ENCODE assay signal across 14 cellular contexts in genomic region chr13:98678741-98679140, GRCh38.
DNase-seq lines count a peak whose midpoint lies in the region; TF ChIP-seq lines count a peak whose summit lies in the region.
"Had no signal": no experiment of that assay in that cellular context is flagged by ENCODE, and none has a peak within 500 bp of the region (broad histone marks: within the 10 kb centered on the region; RNA-seq: fewer than 3 reads in every experiment).

No MANE protein-coding gene starts in this region.

- H3K27ac Mint-ChIP-seq in brain = peak overlapping the region in 4 of 5 experiments; percentile 3 to 67 (median 59)
- peak overlapping the region; percentile 29 for H3K27ac Mint-ChIP-seq in osteocyte (ENCODE audit: unreplicated experiment)

- H3K27me3 ChIP-seq in WERI-Rb-1 (ENCODE audit: insufficient read depth, low read depth, severe bottlenecking) = no peaks in the 10 kb centered on the region
- H3K27me3 ChIP-seq: BLaER1 had no signal

- H3K4me3 Mint-ChIP-seq in brain (no peak overlapping the region), osteocyte (ENCODE audit: unreplicated experiment) (no peak overlapping the region)
- H3K4me3 Mint-ChIP-seq: CD8-positive, alpha-beta memory T cell had no signal

- H3K36me3 Mint-ChIP-seq in brain = no peaks in the 10 kb centered on the region
- no peaks in the 10 kb centered on the region for H3K36me3 Mint-ChIP-seq in osteocyte (ENCODE audit: unreplicated experiment)
- H3K36me3 Mint-ChIP-seq: CD8-positive, alpha-beta memory T cell had no signal

- no peaks in the 10 kb centered on the region for H3K27me3 Mint-ChIP-seq in brain
- peaks cover 3% of the 10 kb centered on the region for H3K27me3 Mint-ChIP-seq in osteocyte (ENCODE audit: unreplicated experiment)

- TF ChIP-seq CTCF in WERI-Rb-1 (IDR thresholded peaks at IDR 0.05; ENCODE audit: low read depth, low read length) (no peak), brain (conservative IDR thresholded peaks at IDR 0.05) (no peak), osteocyte (IDR thresholded peaks at IDR 0.05) (no peak)

- H3K9me3 Mint-ChIP-seq in brain (peaks cover 0 to 2% (median 0%) of the 10 kb centered on the region in 5 experiments), osteocyte (ENCODE audit: unreplicated experiment) (no peaks in the 10 kb centered on the region)
- H3K9me3 Mint-ChIP-seq: CD8-positive, alpha-beta memory T cell had no signal

- peak overlapping the region; percentile 66 for H3K27ac ChIP-seq in WERI-Rb-1
- H3K27ac ChIP-seq: BLaER1 had no signal

- no peaks in the 10 kb centered on the region for H3K9me3 ChIP-seq in WERI-Rb-1 (ENCODE audit: severe bottlenecking)
- H3K9me3 ChIP-seq: BLaER1, Caco-2 had no signal

- no peak overlapping the region for H3K4me3 ChIP-seq in WERI-Rb-1 (ENCODE audit: low read depth, low read length)
- H3K4me3 ChIP-seq: BLaER1 had no signal

- H3K36me3 ChIP-seq in WERI-Rb-1 = no peaks in the 10 kb centered on the region
- H3K36me3 ChIP-seq: BLaER1 had no signal

- peak; percentile 34 for DNase-seq in activated CD8-positive, alpha-beta memory T cell treated with anti-CD3 and anti-CD28 coated beads, Interleukin-2, amount 50 U/mL, for 48 hours
- no peak for DNase-seq in activated CD8-positive, alpha-beta memory T cell treated with anti-CD3 and anti-CD28 coated beads, Interleukin-2, amount 50 U/mL, for 4 hours
- DNase-seq in WERI-Rb-1 = peak; percentile 94
- DNase-seq in osteocyte (ENCODE audit: extremely low spot score, unreplicated experiment) = no peak
- DNase-seq in NCI-H2029 treated with DMSO at 0.1 percent for 48 hours (lab: John Stamatoyannopoulos, UW) = no peak
- no peak for DNase-seq in RPMI8226
- DNase-seq in nucleus accumbens (lab: John Stamatoyannopoulos, UW) = no peak
- DNase-seq: 8988T; AML-193; Caco-2; CD8-positive, alpha-beta memory T cell; DMS 273 treated with DMSO at 0.1 percent for 48 hours had no signal

- H3K4me1 Mint-ChIP-seq in brain (peaks cover 15% of the 10 kb centered on the region), osteocyte (ENCODE audit: unreplicated experiment) (peaks cover 48% of the 10 kb centered on the region)
- H3K4me1 Mint-ChIP-seq: CD8-positive, alpha-beta memory T cell had no signal

Comparison
In these comparisons a context has a peak if more than half of its experiments do, and no peak if none do; other contexts are left out.
1. DNase-seq: peak in activated CD8-positive, alpha-beta memory T cell treated with anti-CD3 and anti-CD28 coated beads, Interleukin-2, amount 50 U/mL, for 48 hours (single experiment) and WERI-Rb-1 (single experiment); none in activated CD8-positive, alpha-beta memory T cell treated with anti-CD3 and anti-CD28 coated beads, Interleukin-2, amount 50 U/mL, for 4 hours (single experiment), osteocyte (single experiment), NCI-H2029 treated with DMSO at 0.1 percent for 48 hours (single experiment), RPMI8226 (single experiment) and nucleus accumbens (0 of 56).